ENCODE assay signal across 24 cellular contexts in the genomic region with DNA sequence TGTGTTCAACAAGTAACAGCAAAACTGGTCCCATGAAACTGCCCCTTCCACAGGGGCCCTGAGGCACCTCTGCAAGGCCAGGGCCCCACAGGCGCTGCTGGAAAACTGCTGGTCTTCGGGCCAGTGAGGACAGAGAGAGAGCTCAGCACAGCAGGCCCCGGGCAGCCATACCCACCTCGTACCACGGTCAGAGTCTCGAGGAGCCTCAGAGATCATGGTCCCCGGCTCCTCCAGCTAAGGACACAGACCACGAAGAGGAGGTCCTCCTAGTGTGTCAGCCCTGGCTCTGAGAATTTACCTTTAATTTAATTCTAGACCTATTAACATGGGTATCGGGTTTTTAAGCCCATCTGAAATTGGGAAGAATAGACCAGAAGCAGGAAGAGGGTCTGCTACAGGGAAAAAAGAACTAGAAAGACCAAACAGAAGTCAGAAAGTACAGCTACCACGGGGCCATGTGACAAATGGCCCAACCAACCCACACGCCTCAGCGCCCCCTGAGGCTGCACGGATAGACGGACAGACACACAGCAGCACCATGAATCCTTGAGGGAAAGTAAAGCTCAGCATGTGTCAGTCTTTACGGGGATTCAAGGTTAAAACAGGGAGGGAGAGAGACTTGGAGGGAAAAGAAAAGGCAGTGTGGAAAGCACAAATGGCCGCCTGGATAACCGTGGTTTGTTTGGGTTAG. TPM values are rescaled to one million over a fixed set of nuclear protein-coding genes. Genes with fewer than 3 reads are reported as not detected.
DNase-seq lines count a peak whose midpoint lies in the region; ATAC-seq and TF ChIP-seq lines count a peak whose summit lies in the region.
"Had no signal": no experiment of that assay in that cellular context is flagged by ENCODE, and none has a peak within 500 bp of the region (broad histone marks: within the 10 kb centered on the region; RNA-seq: fewer than 3 reads in every experiment).

No MANE protein-coding gene starts in this region.

- no peaks in the 10 kb centered on the region for H3K4me1 Mint-ChIP-seq in activated CD4-positive, alpha-beta T cell treated with anti-CD3 and anti-CD28 coated beads, Interleukin-2, amount 10 ng/mL, durations not matched to agents 7 days and 5 days
- no peaks in the 10 kb centered on the region for H3K4me1 Mint-ChIP-seq in activated CD8-positive, alpha-beta memory T cell treated with anti-CD3 and anti-CD28 coated beads, Interleukin-2, amount 10 ng/mL, durations not matched to agents 7 days and 5 days
- H3K4me1 Mint-ChIP-seq: immature natural killer cell; stimulated activated memory B cell treated with anti-CD40 and anti-IgM and Interleukin-4, amounts not matched to agents 10 μg/mL and 1 μg/mL and 100 μg/mL, for 72 hours had no signal

- H3K27me3 ChIP-seq in cardiac muscle cell (no peaks in the 10 kb centered on the region), osteoblast (ENCODE audit: insufficient read depth, low read length) (no peaks in the 10 kb centered on the region)
- H3K27me3 ChIP-seq: ovary, thyroid gland had no signal

- no peak for DNase-seq in activated CD4-positive, alpha-beta T cell treated with anti-CD3 and anti-CD28 coated beads, Interleukin-2, amount 10 ng/mL, durations not matched to agents 7 days and 5 days
- no peak for DNase-seq in activated CD4-positive, alpha-beta T cell treated with anti-CD3 and anti-CD28 coated beads, Interleukin-2, amount 50 U/mL, for 4 hours
- DNase-seq in cardiac muscle cell (ENCODE audit: low read depth in 1 of 2, low spot score in 1 of 2) (no peak), osteoblast (ENCODE audit: insufficient read length, low spot score, missing footprints) (peak; percentile 55), NCI-H524 (lab: John Stamatoyannopoulos, UW) (no peak)
- DNase-seq in activated CD8-positive, alpha-beta memory T cell treated with anti-CD3 and anti-CD28 coated beads, Interleukin-2, amount 10 ng/mL, durations not matched to agents 7 days and 5 days = no peak
- DNase-seq: activated CD8-positive, alpha-beta T cell treated with anti-CD3 and anti-CD28 coated beads, Interleukin-2, amount 10 ng/mL, durations not matched to agents 7 days and 5 days; activated naive CD4-positive, alpha-beta T cell treated with anti-CD3 and anti-CD28 coated beads, Interleukin-2, amount 50 U/mL, for 16 hours; activated T-cell treated with anti-CD3 and anti-CD28 coated beads, Interleukin-2, amount 50 U/mL, for 48 hours; AML-193; immature natural killer cell; NCI-H1694 treated with DMSO at 0.1 percent for 48 hours; NCI-H774; PC-9; stimulated activated CD4-positive, alpha-beta T cell treated with anti-CD3 and anti-CD28 coated beads, Interleukin-1b, Interleukin-23, amount 100 ng/mL, for 48 hours; thyroid gland had no signal

- H2AFZ ChIP-seq in osteoblast (ENCODE audit: low read length) = no peak overlapping the region
- H2AFZ ChIP-seq: PC-9 had no signal

- no peaks in the 10 kb centered on the region for H3K36me3 ChIP-seq in cardiac muscle cell
- no peaks in the 10 kb centered on the region for H3K36me3 ChIP-seq in osteoblast (ENCODE audit: insufficient read depth, low read length)
- no peaks in the 10 kb centered on the region for H3K36me3 ChIP-seq in urinary bladder (ENCODE audit: insufficient read depth)
- H3K36me3 ChIP-seq: HAP-1, ovary, thyroid gland had no signal

- CTCF ChIA-PET in activated CD4-positive, alpha-beta T cell treated with anti-CD3 and anti-CD28 coated beads, Interleukin-2, amount 10 ng/mL, durations not matched to agents 7 days and 5 days (lab: Charles Lee) = interaction anchor here (2.0 kb wide), 1 partner anchor 15 kb away, joined by 5 read pairs; no protein-coding TSS in a partner anchor
- CTCF ChIA-PET in activated CD8-positive, alpha-beta memory T cell treated with anti-CD3 and anti-CD28 coated beads, Interleukin-2, amount 10 ng/mL, durations not matched to agents 7 days and 5 days (lab: Charles Lee) = no interaction called here

- no peaks in the 10 kb centered on the region for H3K9me3 ChIP-seq in cardiac muscle cell (ENCODE audit: low read depth)
- H3K9me3 ChIP-seq in osteoblast (ENCODE audit: low read depth, low read length) = no peaks in the 10 kb centered on the region
- H3K9me3 ChIP-seq: HAP-1, ovary, thyroid gland had no signal

- H3K4me1 ChIP-seq in cardiac muscle cell (ENCODE audit: low read depth) (no peaks in the 10 kb centered on the region), osteoblast (ENCODE audit: insufficient read depth, low read length) (peaks cover 9% of the 10 kb centered on the region), urinary bladder (ENCODE audit: insufficient read depth) (no peaks in the 10 kb centered on the region)
- H3K4me1 ChIP-seq: HAP-1, thyroid gland had no signal

- H3K9me3 Mint-ChIP-seq in activated CD4-positive, alpha-beta T cell treated with anti-CD3 and anti-CD28 coated beads, Interleukin-2, amount 10 ng/mL, durations not matched to agents 7 days and 5 days = no peaks in the 10 kb centered on the region
- H3K9me3 Mint-ChIP-seq in activated CD8-positive, alpha-beta memory T cell treated with anti-CD3 and anti-CD28 coated beads, Interleukin-2, amount 10 ng/mL, durations not matched to agents 7 days and 5 days (ENCODE audit: low read depth) = no peaks in the 10 kb centered on the region

- no peak overlapping the region for H3K4me2 ChIP-seq in osteoblast (ENCODE audit: insufficient read depth, low read length)
- H3K4me2 ChIP-seq: KMS-11, PC-9 had no signal

- peak; percentile 18 for TF ChIP-seq CTCF in cardiac muscle cell (IDR thresholded peaks at IDR 0.05; ENCODE audit: low read depth, low read length)
- peak; percentile 14 for TF ChIP-seq CTCF in osteoblast (IDR thresholded peaks at IDR 0.05; ENCODE audit: extremely low read depth, low read depth, low read length)

- H3K4me3 ChIP-seq in cardiac muscle cell (no peak overlapping the region), osteoblast (ENCODE audit: insufficient read depth, low read length) (no peak overlapping the region), urinary bladder (ENCODE audit: low read depth, low read length) (no peak overlapping the region)
- H3K4me3 ChIP-seq: HAP-1, lung, ovary, PC-9, thyroid gland had no signal

- POLR2A ChIA-PET in activated CD4-positive, alpha-beta T cell treated with anti-CD3 and anti-CD28 coated beads, Interleukin-2, amount 10 ng/mL, durations not matched to agents 7 days and 5 days (lab: Charles Lee) = no interaction called here

- no peaks in the 10 kb centered on the region for H3K36me3 Mint-ChIP-seq in activated CD4-positive, alpha-beta T cell treated with anti-CD3 and anti-CD28 coated beads, Interleukin-2, amount 10 ng/mL, durations not matched to agents 7 days and 5 days (ENCODE audit: low read depth)
- H3K36me3 Mint-ChIP-seq in activated CD8-positive, alpha-beta memory T cell treated with anti-CD3 and anti-CD28 coated beads, Interleukin-2, amount 10 ng/mL, durations not matched to agents 7 days and 5 days = peaks cover 2% of the 10 kb centered on the region

- H3K27ac Mint-ChIP-seq in activated CD4-positive, alpha-beta T cell treated with anti-CD3 and anti-CD28 coated beads, Interleukin-2, amount 10 ng/mL, durations not matched to agents 7 days and 5 days = peak overlapping the region; percentile 59
- no peak overlapping the region for H3K27ac Mint-ChIP-seq in activated CD8-positive, alpha-beta memory T cell treated with anti-CD3 and anti-CD28 coated beads, Interleukin-2, amount 10 ng/mL, durations not matched to agents 7 days and 5 days
- H3K27ac Mint-ChIP-seq: activated CD8-positive, alpha-beta T cell treated with anti-CD3 and anti-CD28 coated beads, Interleukin-2, amount 10 ng/mL, durations not matched to agents 7 days and 5 days; immature natural killer cell; stimulated activated memory B cell treated with anti-CD40 and anti-IgM and Interleukin-4, amounts not matched to agents 10 μg/mL and 1 μg/mL and 100 μg/mL, for 72 hours had no signal

- no peaks in the 10 kb centered on the region for H3K79me2 ChIP-seq in osteoblast (ENCODE audit: insufficient read depth, low read length)

- ATAC-seq in activated CD8-positive, alpha-beta memory T cell treated with anti-CD3 and anti-CD28 coated beads, Interleukin-2, amount 10 ng/mL, durations not matched to agents 7 days and 5 days = no peak
- ATAC-seq in GM18873 (IDR thresholded peaks at IDR 0.05; ENCODE audit: low FRiP score, unreplicated experiment) = no peak
- ATAC-seq: activated CD8-positive, alpha-beta T cell treated with anti-CD3 and anti-CD28 coated beads, Interleukin-2, amount 10 ng/mL, durations not matched to agents 7 days and 5 days; stimulated activated memory B cell treated with anti-CD40 and anti-IgM and Interleukin-4, amounts not matched to agents 10 μg/mL and 1 μg/mL and 100 μg/mL, for 72 hours had no signal

- H3K4me3 Mint-ChIP-seq in activated CD4-positive, alpha-beta T cell treated with anti-CD3 and anti-CD28 coated beads, Interleukin-2, amount 10 ng/mL, durations not matched to agents 7 days and 5 days = no peak overlapping the region
- H3K4me3 Mint-ChIP-seq in activated CD8-positive, alpha-beta memory T cell treated with anti-CD3 and anti-CD28 coated beads, Interleukin-2, amount 10 ng/mL, durations not matched to agents 7 days and 5 days = no peak overlapping the region
- H3K4me3 Mint-ChIP-seq: activated CD8-positive, alpha-beta T cell treated with anti-CD3 and anti-CD28 coated beads, Interleukin-2, amount 10 ng/mL, durations not matched to agents 7 days and 5 days; immature natural killer cell; stimulated activated memory B cell treated with anti-CD40 and anti-IgM and Interleukin-4, amounts not matched to agents 10 μg/mL and 1 μg/mL and 100 μg/mL, for 72 hours had no signal

- H4K20me1 ChIP-seq in osteoblast (ENCODE audit: insufficient read depth, low read length) = peaks cover 1% of the 10 kb centered on the region

- H3K27ac ChIP-seq in cardiac muscle cell (no peak overlapping the region), osteoblast (ENCODE audit: low read depth, low read length) (no peak overlapping the region), urinary bladder (ENCODE audit: low read depth) (peak overlapping the region; percentile 72)
- H3K27ac ChIP-seq: 22Rv1, KMS-11, PC-9, thyroid gland had no signal

- 63% methylated on average over 17 of the region's 17 CpGs for WGBS in urinary bladder

- H3K27me3 Mint-ChIP-seq in activated CD4-positive, alpha-beta T cell treated with anti-CD3 and anti-CD28 coated beads, Interleukin-2, amount 10 ng/mL, durations not matched to agents 7 days and 5 days = no peaks in the 10 kb centered on the region
- no peaks in the 10 kb centered on the region for H3K27me3 Mint-ChIP-seq in activated CD8-positive, alpha-beta memory T cell treated with anti-CD3 and anti-CD28 coated beads, Interleukin-2, amount 10 ng/mL, durations not matched to agents 7 days and 5 days
- H3K27me3 Mint-ChIP-seq: stimulated activated memory B cell treated with anti-CD40 and anti-IgM and Interleukin-4, amounts not matched to agents 10 μg/mL and 1 μg/mL and 100 μg/mL, for 72 hours had no signal

RNA-seq across cellular contexts. Expression of gene ANKRD9, which starts 22.9 kb away (rescaled TPM):
- 1 to 10 TPM; 4.9 to 6.2 TPM for total RNA-seq in activated CD4-positive, alpha-beta T cell treated with anti-CD3 and anti-CD28 coated beads, Interleukin-2, amount 10 ng/mL, durations not matched to agents 7 days and 5 days
- 78.9 and 99.9 TPM in 2 replicates for total RNA-seq in cardiac muscle cell
- polyA plus RNA-seq in cardiac muscle cell = 93.1 and 101 TPM in 2 replicates
- total RNA-seq in osteoblast = 13.6 and 15.6 TPM in 2 replicates
- 4.3 TPM for total RNA-seq in urinary bladder
- 13.5 TPM for polyA plus RNA-seq in urinary bladder
- total RNA-seq in activated CD8-positive, alpha-beta memory T cell treated with anti-CD3 and anti-CD28 coated beads, Interleukin-2, amount 10 ng/mL, durations not matched to agents 7 days and 5 days = 10 to 100 TPM; 11.2 to 12.6 TPM
